In genomic region chr4:11367371-11367770, GRCh38 we compare ENCODE assay signal across 11 cellular contexts.
A peak's percentile ranks its signal among the peaks of the same experiment; 100 is the strongest.
DNase-seq lines count a peak whose midpoint lies in the region; ATAC-seq, FAIRE-seq and TF ChIP-seq lines count a peak whose summit lies in the region.
"Had no signal": no experiment of that assay in that cellular context is flagged by ENCODE, and none has a peak within 500 bp of the region (broad histone marks: within the 10 kb centered on the region; RNA-seq: fewer than 3 reads in every experiment).

No MANE protein-coding gene starts in this region.

- TF ChIP-seq CTCF in brain microvascular endothelial cell (IDR thresholded peaks at IDR 0.05; ENCODE audit: low read depth, low read length, missing control alignments) (no peak), sigmoid colon (IDR thresholded peaks at IDR 0.05) (no peak), GM20000 (IDR thresholded peaks at IDR 0.05; ENCODE audit: extremely low read depth, missing control alignments) (no peak)

- intact Hi-C loops in sigmoid colon (cut with DNase I), result no loop called here

- TF ChIP-seq POLR2A in sigmoid colon (IDR thresholded peaks at IDR 0.05) (no peak), H54 (IDR thresholded peaks at IDR 0.05; ENCODE audit: low read depth, low read length) (no peak)

- in situ Hi-C loops in brain microvascular endothelial cell (cut with HindIII; ENCODE audit: low pct_ligation_motif_present, low sequenced_read_pairs), result no loop called here

- H3K36me3 ChIP-seq in brain microvascular endothelial cell (replicated peaks) (no peaks in the 10 kb centered on the region), sigmoid colon (no peaks in the 10 kb centered on the region)

- peak; percentile 47 for DNase-seq in NCI-H1105 treated with DMSO at 0.1 percent for 48 hours (lab: John Stamatoyannopoulos, UW)
- peak; percentile 44 for DNase-seq in brain microvascular endothelial cell
- DNase-seq in hippocampal formation (lab: John Stamatoyannopoulos, UW), result peak; percentile 53 to 70
- peak; percentile 93 for DNase-seq in sigmoid colon
- no peak for DNase-seq in GM20000 (ENCODE audit: low spot score)
- no peak for DNase-seq in stimulated activated naive CD8-positive, alpha-beta T cell treated with anti-CD3 and anti-CD28 coated beads, Interleukin-15, Interleukin-2, amounts not matched to agents 100 U/mL and 50 U/mL, for 24 hours
- DNase-seq in H54 (ENCODE audit: insufficient read length, low spot score), result no peak
- DNase-seq: activated effector memory CD4-positive, alpha-beta T cell treated with Interleukin-2 at 50 U/mL for 16 hours; NCI-H1694 had no signal

- H3K27me3 ChIP-seq in brain microvascular endothelial cell (replicated peaks) (no peaks in the 10 kb centered on the region), sigmoid colon (peaks cover 0 to 9% (median 8%) of the 10 kb centered on the region in 3 donors)

- no peak for ATAC-seq in HG03439 (IDR thresholded peaks at IDR 0.05; ENCODE audit: unreplicated experiment)
- ATAC-seq in stimulated activated naive CD8-positive, alpha-beta T cell treated with anti-CD3 and anti-CD28 coated beads, Interleukin-15, Interleukin-2, amounts not matched to agents 100 U/mL and 50 U/mL, for 24 hours, result no peak

- WGBS in sigmoid colon, 2 donors, result 61 to 62% methylated on average over 4 of the region's 4 CpGs

- H3K4me3 ChIP-seq in brain microvascular endothelial cell (ENCODE audit: low read depth, low read length) (no peak overlapping the region), sigmoid colon (no peak overlapping the region)

- H3K27ac ChIP-seq in brain microvascular endothelial cell (no peak overlapping the region), sigmoid colon (peak overlapping the region in 2 of 4 donors; percentile 27 to 48)

- FAIRE-seq in H54 (lab: Jason Lieb, UNC), result no peak
- FAIRE-seq: G401.6 had no signal

- no peaks in the 10 kb centered on the region for H3K9me3 ChIP-seq in sigmoid colon

- peaks cover 0 to 14% (median 10%) of the 10 kb centered on the region in 4 donors for H3K4me1 ChIP-seq in sigmoid colon

- no peak for TF ChIP-seq EP300 in sigmoid colon (IDR thresholded peaks at IDR 0.05)

Comparison
In these comparisons a context has a peak if more than half of its experiments do, and no peak if none do; other contexts are left out.
1. DNase-seq: peak in NCI-H1105 treated with DMSO at 0.1 percent for 48 hours (single experiment), brain microvascular endothelial cell (single experiment), hippocampal formation (2 of 2) and sigmoid colon (single experiment); none in GM20000 (single experiment), stimulated activated naive CD8-positive, alpha-beta T cell treated with anti-CD3 and anti-CD28 coated beads, Interleukin-15, Interleukin-2, amounts not matched to agents 100 U/mL and 50 U/mL, for 24 hours (single experiment) and H54 (single experiment).